Comparison of ENCODE assay signal across 10 cellular contexts in genomic region chr4:42371306-42372063, GRCh38. TPM values are rescaled to one million over a fixed set of nuclear protein-coding genes. Genes with fewer than 3 reads are reported as not detected.
DNase-seq lines count a peak whose midpoint lies in the region; ATAC-seq and TF ChIP-seq lines count a peak whose summit lies in the region.
"Had no signal": no experiment of that assay in that cellular context is flagged by ENCODE, and none has a peak within 500 bp of the region (broad histone marks: within the 10 kb centered on the region; RNA-seq: fewer than 3 reads in every experiment).

No MANE protein-coding gene starts in this region.

- H3K4me3 ChIP-seq in PC-3 (ENCODE audit: low read length) = no peak overlapping the region
- no peak overlapping the region for H3K4me3 ChIP-seq in epithelial cell of proximal tubule (ENCODE audit: low read depth, low read length)
- H3K4me3 ChIP-seq in osteoblast (ENCODE audit: insufficient read depth, low read length) = no peak overlapping the region
- no peak overlapping the region for H3K4me3 ChIP-seq in MG63

- no peak overlapping the region for H3K27ac Mint-ChIP-seq in natural killer cell treated with Interleukin-12 subunit alpha and Interleukin-12 subunit beta and Interleukin-15 and Interleukin-18, amount 100 ng/mL, for 72 hours
- H3K27ac Mint-ChIP-seq: activated T-cell treated with anti-CD3 and anti-CD28 coated beads, Interleukin-2, amount 50 U/mL, for 72 hours; CD4-positive, alpha-beta memory T cell had no signal

- no peak overlapping the region for H3K4me3 Mint-ChIP-seq in natural killer cell treated with Interleukin-12 subunit alpha and Interleukin-12 subunit beta and Interleukin-15 and Interleukin-18, amount 100 ng/mL, for 72 hours
- H3K4me3 Mint-ChIP-seq: activated T-cell treated with anti-CD3 and anti-CD28 coated beads, Interleukin-2, amount 50 U/mL, for 72 hours had no signal

- H3K9ac ChIP-seq in PC-3 (ENCODE audit: low read length) = no peak overlapping the region

- H3K9me3 Mint-ChIP-seq in natural killer cell treated with Interleukin-12 subunit alpha and Interleukin-12 subunit beta and Interleukin-15 and Interleukin-18, amount 100 ng/mL, for 72 hours = no peaks in the 10 kb centered on the region
- H3K9me3 Mint-ChIP-seq: activated T-cell treated with anti-CD3 and anti-CD28 coated beads, Interleukin-2, amount 50 U/mL, for 72 hours had no signal

- peaks cover 15 to 18% of the 10 kb centered on the region in 2 donors for H3K27me3 Mint-ChIP-seq in natural killer cell treated with Interleukin-12 subunit alpha and Interleukin-12 subunit beta and Interleukin-15 and Interleukin-18, amount 100 ng/mL, for 72 hours

- BruUV-seq in PC-3 (replicated peaks; lab: Mats Ljungman, UMichigan) = no TSS peak

- CTCF ChIA-PET in PC-3 (lab: Charles Lee) = interaction anchor here (0.6 to 1.2 kb wide), 7 partner anchors 12 to 486 kb away, joined by 3 to 18 read pairs (median 4); no protein-coding TSS in a partner anchor

- H3F3A ChIP-seq in PC-3 (ENCODE audit: low read length, unreplicated experiment) = no peaks in the 10 kb centered on the region

- H2AFZ ChIP-seq in PC-3 (ENCODE audit: low read length) = no peak overlapping the region
- H2AFZ ChIP-seq in osteoblast (ENCODE audit: low read length) = no peak overlapping the region

- no peaks in the 10 kb centered on the region for H3K27me3 ChIP-seq in PC-3 (ENCODE audit: low read length)
- H3K27me3 ChIP-seq in osteoblast (ENCODE audit: insufficient read depth, low read length) = no peaks in the 10 kb centered on the region
- no peaks in the 10 kb centered on the region for H3K27me3 ChIP-seq in MG63

- intact Hi-C loops in PC-3 (cut with micrococcal nuclease) = loop anchor here (1.0 to 5.0 kb wide), 4 partner anchors 25 to 149 kb away; partner anchors contain the start of gene SHISA3

- H4K20me1 ChIP-seq in PC-3 (ENCODE audit: low read length) (no peaks in the 10 kb centered on the region), osteoblast (ENCODE audit: insufficient read depth, low read length) (no peaks in the 10 kb centered on the region)

- H3K9me2 ChIP-seq in PC-3 (replicated peaks; ENCODE audit: low read length) = no peaks in the 10 kb centered on the region

- POLR2A ChIA-PET in PC-3 (lab: Charles Lee; ENCODE audit: unreplicated experiment) = interaction anchor here (0.6 to 0.9 kb wide), 3 partner anchors 26 to 307 kb away, joined by 3 to 11 read pairs (median 3); partner anchors contain the start of gene SHISA3

- H3K9me3 ChIP-seq in PC-3 (ENCODE audit: low read length) (no peaks in the 10 kb centered on the region), osteoblast (ENCODE audit: low read depth, low read length) (no peaks in the 10 kb centered on the region), MG63 (no peaks in the 10 kb centered on the region)

- TF ChIP-seq CTCF in PC-3 (conservative IDR thresholded peaks at IDR 0.05; ENCODE audit: low read depth, low read length) = peak; percentile 68
- peak; percentile 81 for TF ChIP-seq CTCF in epithelial cell of proximal tubule (conservative IDR thresholded peaks at IDR 0.05; ENCODE audit: low read depth, low read length)
- peak; percentile 41 for TF ChIP-seq CTCF in osteoblast (IDR thresholded peaks at IDR 0.05; ENCODE audit: extremely low read depth, low read depth, low read length)

- no peaks in the 10 kb centered on the region for H3K36me3 ChIP-seq in PC-3 (ENCODE audit: low read depth, low read length)
- no peaks in the 10 kb centered on the region for H3K36me3 ChIP-seq in osteoblast (ENCODE audit: insufficient read depth, low read length)
- H3K36me3 ChIP-seq in MG63 = no peaks in the 10 kb centered on the region

- DNase-seq in NCI-H345 (lab: John Stamatoyannopoulos, UW) (peak; percentile 14), NCI-H345 treated with DMSO at 0.1 percent for 48 hours (lab: John Stamatoyannopoulos, UW; ENCODE audit: unreplicated experiment) (no peak), PC-3 (peak; percentile 77), epithelial cell of proximal tubule (ENCODE audit: low read depth) (peak; percentile 35), osteoblast (ENCODE audit: insufficient read length, low spot score, missing footprints) (no peak), MG63 (no peak)
- DNase-seq in natural killer cell treated with Interleukin-12 subunit alpha and Interleukin-12 subunit beta and Interleukin-15 and Interleukin-18, amount 100 ng/mL, for 72 hours (ENCODE audit: low spot score) = no peak

- no peak overlapping the region for H3K27ac ChIP-seq in PC-3 (ENCODE audit: low read length)
- no peak overlapping the region for H3K27ac ChIP-seq in osteoblast (ENCODE audit: low read depth, low read length)

- H3K36me3 Mint-ChIP-seq in natural killer cell treated with Interleukin-12 subunit alpha and Interleukin-12 subunit beta and Interleukin-15 and Interleukin-18, amount 100 ng/mL, for 72 hours = no peaks in the 10 kb centered on the region
- H3K36me3 Mint-ChIP-seq: CD4-positive, alpha-beta memory T cell had no signal

- H3K4me1 Mint-ChIP-seq in natural killer cell treated with Interleukin-12 subunit alpha and Interleukin-12 subunit beta and Interleukin-15 and Interleukin-18, amount 100 ng/mL, for 72 hours (ENCODE audit: low read depth in 2 of 2) = no peaks in the 10 kb centered on the region
- H3K4me1 Mint-ChIP-seq: CD4-positive, alpha-beta memory T cell had no signal

- ATAC-seq in HG02798 (IDR thresholded peaks at IDR 0.05; ENCODE audit: poor library complexity, unreplicated experiment) = peak; percentile 69
- peak; percentile 80 for ATAC-seq in PC-3
- ATAC-seq in natural killer cell treated with Interleukin-12 subunit alpha and Interleukin-12 subunit beta and Interleukin-15 and Interleukin-18, amount 100 ng/mL, for 72 hours = no peak
- ATAC-seq: activated T-cell treated with anti-CD3 and anti-CD28 coated beads, Interleukin-2, amount 50 U/mL, for 72 hours had no signal

- no peaks in the 10 kb centered on the region for H3K79me2 ChIP-seq in PC-3 (ENCODE audit: low read length)
- no peaks in the 10 kb centered on the region for H3K79me2 ChIP-seq in osteoblast (ENCODE audit: insufficient read depth, low read length)

- H3K4me1 ChIP-seq in PC-3 (ENCODE audit: insufficient read depth, low read length) = no peaks in the 10 kb centered on the region
- no peaks in the 10 kb centered on the region for H3K4me1 ChIP-seq in osteoblast (ENCODE audit: insufficient read depth, low read length)

- no peak overlapping the region for H3K4me2 ChIP-seq in PC-3 (ENCODE audit: low read length)
- no peak overlapping the region for H3K4me2 ChIP-seq in osteoblast (ENCODE audit: insufficient read depth, low read length)

RNA-seq across cellular contexts. Expression of gene SHISA3, which starts 25.8 kb away (rescaled TPM):
- total RNA-seq in PC-3 (2014; rRNA removed) (29.5 and 33.5 TPM in 2 replicates), epithelial cell of proximal tubule (3.0 and 3.6 TPM in 2 replicates), osteoblast (not detected in 2 replicates)
- under 1 TPM in 1 of 2 donors, not detected in 1; 0.14 TPM for total RNA-seq in natural killer cell treated with Interleukin-12 subunit alpha and Interleukin-12 subunit beta and Interleukin-15 and Interleukin-18, amount 100 ng/mL, for 72 hours
- 0.47 and 1.6 TPM in 2 replicates for total RNA-seq in MG63 (2014; rRNA removed; shearing (Covaris generic); ENCODE audit: low replicate concordance)
- total RNA-seq: CD4-positive, alpha-beta memory T cell had no signal

Comparison
In these comparisons a context has a peak if more than half of its experiments do, and no peak if none do; other contexts are left out.
1. DNase-seq: peak in NCI-H345 (single experiment), PC-3 (single experiment) and epithelial cell of proximal tubule (single experiment); none in NCI-H345 treated with DMSO at 0.1 percent for 48 hours (single experiment), osteoblast (single experiment), natural killer cell treated with Interleukin-12 subunit alpha and Interleukin-12 subunit beta and Interleukin-15 and Interleukin-18, amount 100 ng/mL, for 72 hours (single experiment) and MG63 (single experiment).
2. ATAC-seq: peak in HG02798 (single experiment) and PC-3 (single experiment); none in natural killer cell treated with Interleukin-12 subunit alpha and Interleukin-12 subunit beta and Interleukin-15 and Interleukin-18, amount 100 ng/mL, for 72 hours (0 of 2).
3. Peak in every context shown above with its lines, with median percentiles within 50 percentile points of each other: CTCF ChIP-seq.